In genomic region chr1:68197459-68197858, GRCh38 we compare ENCODE assay signal across 16 cellular contexts. TPM values are rescaled to one million over a fixed set of nuclear protein-coding genes. Genes with fewer than 3 reads are reported as not detected.
DNase-seq lines count a peak whose midpoint lies in the region; ATAC-seq and TF ChIP-seq lines count a peak whose summit lies in the region.
"Had no signal": no experiment of that assay in that cellular context is flagged by ENCODE, and none has a peak within 500 bp of the region (broad histone marks: within the 10 kb centered on the region; RNA-seq: fewer than 3 reads in every experiment).

No MANE protein-coding gene starts in this region.

- H3K9ac ChIP-seq in colonic mucosa (ENCODE audit: low read depth in 2 of 2, low read length in 2 of 2) (no peak overlapping the region), mucosa of stomach (ENCODE audit: low read length) (peak overlapping the region; percentile 37)

- H3K4me3 ChIP-seq in heart right ventricle (no peak overlapping the region), colonic mucosa (no peak overlapping the region), mucosa of stomach (ENCODE audit: low read length) (no peak overlapping the region)
- H3K4me3 ChIP-seq: ovary, SJCRH30 had no signal

- intact Hi-C loops in heart right ventricle (cut with DNase I): no loop called here
- intact Hi-C loops in cardiac septum (cut with DNase I): loop anchor here (2.0 kb wide), 1 partner anchor 23 kb away; no protein-coding TSS in a partner anchor
- intact Hi-C loops in colonic mucosa (cut with DNase I): no loop called here

- H3K9me3 Mint-ChIP-seq in activated T-cell treated with anti-CD3 and anti-CD28 coated beads, Interleukin-2, amount 50 U/mL, for 24 hours: no peaks in the 10 kb centered on the region
- H3K9me3 Mint-ChIP-seq in activated naive CD4-positive, alpha-beta T cell treated with anti-CD3 and anti-CD28 coated beads, Interleukin-2, amount 50 U/mL, for 72 hours: no peaks in the 10 kb centered on the region

- H3K4me1 Mint-ChIP-seq in activated T-cell treated with anti-CD3 and anti-CD28 coated beads, Interleukin-2, amount 50 U/mL, for 24 hours (ENCODE audit: low read depth): no peaks in the 10 kb centered on the region
- H3K4me1 Mint-ChIP-seq: activated CD8-positive, alpha-beta memory T cell treated with anti-CD3 and anti-CD28 coated beads, Interleukin-2, amount 10 ng/mL, durations not matched to agents 7 days and 5 days had no signal

- no peaks in the 10 kb centered on the region for H3K36me3 Mint-ChIP-seq in activated T-cell treated with anti-CD3 and anti-CD28 coated beads, Interleukin-2, amount 50 U/mL, for 24 hours (ENCODE audit: low read depth)
- no peaks in the 10 kb centered on the region for H3K36me3 Mint-ChIP-seq in activated naive CD4-positive, alpha-beta T cell treated with anti-CD3 and anti-CD28 coated beads, Interleukin-2, amount 50 U/mL, for 72 hours
- H3K36me3 Mint-ChIP-seq: activated CD8-positive, alpha-beta memory T cell treated with anti-CD3 and anti-CD28 coated beads, Interleukin-2, amount 10 ng/mL, durations not matched to agents 7 days and 5 days had no signal

- H3K4me3 Mint-ChIP-seq in activated T-cell treated with anti-CD3 and anti-CD28 coated beads, Interleukin-2, amount 50 U/mL, for 24 hours: no peak overlapping the region
- H3K4me3 Mint-ChIP-seq: activated CD8-positive, alpha-beta memory T cell treated with anti-CD3 and anti-CD28 coated beads, Interleukin-2, amount 10 ng/mL, durations not matched to agents 7 days and 5 days had no signal

- H3K27ac Mint-ChIP-seq in activated T-cell treated with anti-CD3 and anti-CD28 coated beads, Interleukin-2, amount 50 U/mL, for 24 hours: no peak overlapping the region
- no peak overlapping the region for H3K27ac Mint-ChIP-seq in activated naive CD4-positive, alpha-beta T cell treated with anti-CD3 and anti-CD28 coated beads, Interleukin-2, amount 50 U/mL, for 72 hours
- H3K27ac Mint-ChIP-seq: activated CD8-positive, alpha-beta memory T cell treated with anti-CD3 and anti-CD28 coated beads, Interleukin-2, amount 10 ng/mL, durations not matched to agents 7 days and 5 days had no signal

- no peak for TF ChIP-seq CTCF in heart right ventricle (IDR thresholded peaks at IDR 0.05)
- no peak for TF ChIP-seq CTCF in colonic mucosa (IDR thresholded peaks at IDR 0.05)

- ATAC-seq in heart right ventricle: peak in 7 of 8 donors; percentile 37 to 72 (median 60)
- no peak for ATAC-seq in activated naive CD4-positive, alpha-beta T cell treated with anti-CD3 and anti-CD28 coated beads, Interleukin-2, amount 50 U/mL, for 72 hours
- no peak for ATAC-seq in HG02571 (IDR thresholded peaks at IDR 0.05; ENCODE audit: unreplicated experiment)
- ATAC-seq: activated CD8-positive, alpha-beta memory T cell treated with anti-CD3 and anti-CD28 coated beads, Interleukin-2, amount 10 ng/mL, durations not matched to agents 7 days and 5 days had no signal

- WGBS in heart right ventricle, 2 donors: 41 to 65% methylated on average over 2 of the region's 2 CpGs

- H3K9me3 ChIP-seq in heart right ventricle: no peaks in the 10 kb centered on the region
- H3K9me3 ChIP-seq in colonic mucosa: no peaks in the 10 kb centered on the region
- H3K9me3 ChIP-seq in mucosa of stomach (ENCODE audit: control insufficient read depth, low read length): no peaks in the 10 kb centered on the region
- H3K9me3 ChIP-seq: ovary, SJCRH30 had no signal

- H3K36me3 ChIP-seq in heart right ventricle (peaks cover 0 to 11% (median 1%) of the 10 kb centered on the region in 9 donors), colonic mucosa (no peaks in the 10 kb centered on the region), mucosa of stomach (ENCODE audit: control insufficient read depth, insufficient read depth, low read length) (no peaks in the 10 kb centered on the region)
- H3K36me3 ChIP-seq: ovary had no signal

- H3K27me3 Mint-ChIP-seq in activated T-cell treated with anti-CD3 and anti-CD28 coated beads, Interleukin-2, amount 50 U/mL, for 24 hours: no peaks in the 10 kb centered on the region
- H3K27me3 Mint-ChIP-seq: activated CD8-positive, alpha-beta memory T cell treated with anti-CD3 and anti-CD28 coated beads, Interleukin-2, amount 10 ng/mL, durations not matched to agents 7 days and 5 days had no signal

- H3K27me3 ChIP-seq in heart right ventricle (no peaks in the 10 kb centered on the region), colonic mucosa (no peaks in the 10 kb centered on the region), mucosa of stomach (ENCODE audit: control insufficient read depth, insufficient read depth, low read length) (no peaks in the 10 kb centered on the region)
- H3K27me3 ChIP-seq: ovary, SJCRH30 had no signal

- H3K27ac ChIP-seq in heart right ventricle (peak overlapping the region in 6 of 10 donors; percentile 2 to 64 (median 52)), colonic mucosa (peak overlapping the region; percentile 53)
- H3K27ac ChIP-seq: SJCRH30 had no signal

- DNase-seq in heart right ventricle (no peak), cardiac septum (ENCODE audit: low spot score) (no peak), colonic mucosa (no peak), GDM1 (lab: John Stamatoyannopoulos, UW) (no peak)
- DNase-seq in activated T-cell treated with anti-CD3 and anti-CD28 coated beads, Interleukin-2, amount 50 U/mL, for 24 hours: no peak
- no peak for DNase-seq in activated naive CD4-positive, alpha-beta T cell treated with anti-CD3 and anti-CD28 coated beads, Interleukin-2, amount 50 U/mL, for 72 hours (ENCODE audit: low spot score in 2 of 2)
- DNase-seq: activated CD8-positive, alpha-beta memory T cell treated with anti-CD3 and anti-CD28 coated beads, Interleukin-2, amount 10 ng/mL, durations not matched to agents 7 days and 5 days; activated naive CD4-positive, alpha-beta T cell treated with Interleukin-2 at 50 U/mL for 16 hours; caudate nucleus; DMS 273 treated with DMSO at 0.1 percent for 48 hours; hippocampal formation; NCI-H82; ovary; SJCRH30 had no signal

- H3K4me1 ChIP-seq in heart right ventricle: peaks cover 3 to 59% (median 38%) of the 10 kb centered on the region in 9 donors
- H3K4me1 ChIP-seq in colonic mucosa: no peaks in the 10 kb centered on the region
- H3K4me1 ChIP-seq in mucosa of stomach (ENCODE audit: control insufficient read depth, insufficient read depth, low read length): peaks cover 37% of the 10 kb centered on the region

RNA-seq across cellular contexts. Expression of gene WLS, which starts 34.9 kb away (rescaled TPM):
- 100 to 1,000 TPM in 6 of 10 donors, 10 to 100 TPM in 4; 82.3 to 123 (median 109) TPM for total RNA-seq in heart right ventricle
- polyA plus RNA-seq in heart right ventricle: 10 to 100 TPM; 31.7 to 36.4 TPM
- total RNA-seq in cardiac septum: 78.0 TPM
- 100 to 1,000 TPM in 1 of 2 donors, 10 to 100 TPM in 1; 88.3 to 116 TPM for total RNA-seq in colonic mucosa
- total RNA-seq in activated naive CD4-positive, alpha-beta T cell treated with anti-CD3 and anti-CD28 coated beads, Interleukin-2, amount 50 U/mL, for 72 hours: not detected
- total RNA-seq: activated CD8-positive, alpha-beta memory T cell treated with anti-CD3 and anti-CD28 coated beads, Interleukin-2, amount 10 ng/mL, durations not matched to agents 7 days and 5 days had no signal

Comparison
In these comparisons a context has a peak if more than half of its experiments do, and no peak if none do; other contexts are left out.
1. ATAC-seq: peak in heart right ventricle (7 of 8); none in activated naive CD4-positive, alpha-beta T cell treated with anti-CD3 and anti-CD28 coated beads, Interleukin-2, amount 50 U/mL, for 72 hours (0 of 2) and HG02571 (single experiment).
2. RNA of gene WLS, which starts 34.9 kb away (total RNA-seq): 88.3 to 116 TPM in colonic mucosa, 82.3 to 123 TPM in heart right ventricle and 78.0 TPM in cardiac septum (single experiment); not detected in activated naive CD4-positive, alpha-beta T cell treated with anti-CD3 and anti-CD28 coated beads, Interleukin-2, amount 50 U/mL, for 72 hours; every median in the first group is over 10 times any median in the second.